ENCODE assay signal across 22 cellular contexts in the genomic region with DNA sequence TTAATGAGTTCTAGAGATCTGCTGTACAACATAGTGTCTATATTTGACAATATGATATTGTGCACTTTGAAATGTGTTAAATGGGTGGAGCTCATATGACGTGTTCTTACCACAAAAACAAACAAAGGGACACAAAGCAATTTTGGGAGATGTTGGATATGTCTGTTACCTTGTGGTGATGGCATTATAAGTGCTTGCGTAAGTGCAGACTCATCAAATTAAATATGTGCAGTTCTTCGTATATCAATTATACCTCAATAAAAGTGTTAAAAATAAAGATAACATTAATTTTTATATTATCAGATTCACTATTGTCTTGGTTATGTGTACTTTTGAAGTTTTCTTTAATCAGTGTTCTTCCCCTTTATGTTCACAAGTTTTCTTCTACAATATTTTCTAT.
"Had no signal": no experiment of that assay in that cellular context is flagged by ENCODE, and none has a peak within 500 bp of the region (broad histone marks: within the 10 kb centered on the region; RNA-seq: fewer than 3 reads in every experiment).

No MANE protein-coding gene starts in this region.

- H3K27ac ChIP-seq: coronary artery, dorsolateral prefrontal cortex, esophagus muscularis mucosa, foreskin keratinocyte, gastrocnemius medialis, heart right ventricle, left lung, lower lobe of right lung had no signal

- H3K4me3 ChIP-seq: coronary artery, dorsolateral prefrontal cortex, esophagus muscularis mucosa, gastrocnemius medialis, heart right ventricle, left lung, lower lobe of right lung, mucosa of descending colon had no signal

- DNase-seq: dermis blood vessel endothelial cell; dorsolateral prefrontal cortex; effector CD4-positive, alpha-beta T cell; effector memory CD4-positive, alpha-beta T cell; foreskin keratinocyte; gastrocnemius medialis; glutamatergic neuron; head of caudate nucleus; heart right ventricle; hippocampal formation; left cardiac atrium; left lung; left ventricle myocardium superior; lower lobe of right lung; mesenchymal stem cell; mucosa of descending colon had no signal

- H3K36me3 ChIP-seq: esophagus muscularis mucosa, gastrocnemius medialis, heart right ventricle, left lung, lower lobe of right lung had no signal

- ATAC-seq: foreskin keratinocyte, gastrocnemius medialis, heart right ventricle, left cardiac atrium, left lung, left ventricle myocardium superior, lower lobe of right lung, mucosa of descending colon had no signal

- H3K4me1 ChIP-seq: esophagus muscularis mucosa, foreskin keratinocyte, gastrocnemius medialis, heart right ventricle, left lung, lower lobe of right lung had no signal

- H3K9me3 ChIP-seq: esophagus muscularis mucosa, gastrocnemius medialis, lower lobe of right lung, mucosa of descending colon had no signal

- H3K27me3 ChIP-seq: dorsolateral prefrontal cortex, esophagus muscularis mucosa, foreskin keratinocyte, gastrocnemius medialis, heart right ventricle, left lung had no signal

- FAIRE-seq: colon, endothelial cell of umbilical vein, islet of Langerhans, keratinocyte had no signal
